In genomic region chr11:83292709-83293435, GRCh38 we compare ENCODE assay signal across 8 cellular contexts. TPM values are rescaled to one million over a fixed set of nuclear protein-coding genes. Genes with fewer than 3 reads are reported as not detected.
DNase-seq lines count a peak whose midpoint lies in the region; ATAC-seq, FAIRE-seq and TF ChIP-seq lines count a peak whose summit lies in the region.

No MANE protein-coding gene starts in this region.

- peak; percentile 67 for DNase-seq in EL
- DNase-seq in astrocyte (ENCODE audit: low read depth): peak; percentile 57
- peak; percentile 61 for DNase-seq in iPS DF 19.7 (ENCODE audit: low read depth, low spot score)
- DNase-seq in NCI-H2029 treated with DMSO at 0.1 percent for 48 hours (lab: John Stamatoyannopoulos, UW): no peak

- no peaks in the 10 kb centered on the region for H3K27me3 Mint-ChIP-seq in astrocyte (ENCODE audit: low read depth, unreplicated experiment)

- H3K79me2 ChIP-seq in OCI-LY1 (ENCODE audit: insufficient read depth, low read length): no peaks in the 10 kb centered on the region
- H3K79me2 ChIP-seq in astrocyte (ENCODE audit: insufficient read depth, low read length): no peaks in the 10 kb centered on the region

- ATAC-seq in GM19452 (IDR thresholded peaks at IDR 0.05; ENCODE audit: unreplicated experiment): peak; percentile 54
- ATAC-seq in HG03571 (IDR thresholded peaks at IDR 0.05; ENCODE audit: unreplicated experiment): peak; percentile 66

- H2AFZ ChIP-seq in OCI-LY1 (ENCODE audit: low read length): no peak overlapping the region
- H2AFZ ChIP-seq in astrocyte (ENCODE audit: low read depth, low read length): peak overlapping the region; percentile 61

- H3K27me3 ChIP-seq in OCI-LY1 (ENCODE audit: insufficient read depth, low read length) (no peaks in the 10 kb centered on the region), astrocyte (ENCODE audit: insufficient read depth, low read length) (no peaks in the 10 kb centered on the region), skeletal muscle satellite cell (ENCODE audit: control insufficient read depth, insufficient read depth, low read length) (peaks cover 25% of the 10 kb centered on the region)

- H3K9me2 ChIP-seq in OCI-LY1 (ENCODE audit: low read depth, low read length): no peaks in the 10 kb centered on the region

- H3K4me3 Mint-ChIP-seq in astrocyte (ENCODE audit: unreplicated experiment): no peak overlapping the region

- H3K27ac ChIP-seq in OCI-LY1 (ENCODE audit: low read depth, low read length, poor library complexity, severe bottlenecking) (no peak overlapping the region), astrocyte (ENCODE audit: low read depth, low read length) (no peak overlapping the region)

- no peaks in the 10 kb centered on the region for H3K9me3 Mint-ChIP-seq in astrocyte (ENCODE audit: unreplicated experiment)

- H3K4me1 Mint-ChIP-seq in astrocyte (ENCODE audit: low read depth, unreplicated experiment): no peaks in the 10 kb centered on the region

- H3K4me3 ChIP-seq in OCI-LY1 (ENCODE audit: low read depth, low read length, poor library complexity, severe bottlenecking) (peak overlapping the region; percentile 14), astrocyte (ENCODE audit: insufficient read depth, low read depth, low read length) (no peak overlapping the region), skeletal muscle satellite cell (ENCODE audit: low read length) (peak overlapping the region; percentile 53)

- H3K36me3 Mint-ChIP-seq in astrocyte (ENCODE audit: low read depth, unreplicated experiment): no peaks in the 10 kb centered on the region

- H3K9me3 ChIP-seq in OCI-LY1 (ENCODE audit: low read length) (no peaks in the 10 kb centered on the region), astrocyte (ENCODE audit: insufficient read depth, low read depth, low read length) (no peaks in the 10 kb centered on the region), skeletal muscle satellite cell (replicated peaks; ENCODE audit: low read length) (no peaks in the 10 kb centered on the region)

- H3K4me1 ChIP-seq in OCI-LY1 (ENCODE audit: insufficient read depth, low read length, severe bottlenecking) (peaks cover 21% of the 10 kb centered on the region), astrocyte (ENCODE audit: insufficient read depth, low read length) (no peaks in the 10 kb centered on the region), skeletal muscle satellite cell (ENCODE audit: control insufficient read depth, insufficient read depth, low read length) (peaks cover 2% of the 10 kb centered on the region)

- H3K27ac Mint-ChIP-seq in astrocyte (ENCODE audit: unreplicated experiment): no peak overlapping the region

- peak; percentile 43 for FAIRE-seq in astrocyte (lab: Jason Lieb, UNC)

- TF ChIP-seq CTCF in OCI-LY1 (IDR thresholded peaks at IDR 0.05; ENCODE audit: low read length) (peak; percentile 71), astrocyte (IDR thresholded peaks at IDR 0.05; ENCODE audit: insufficient read depth, low read depth, low read length) (peak; percentile 83)

- no peaks in the 10 kb centered on the region for H3F3A ChIP-seq in OCI-LY1 (ENCODE audit: insufficient read depth, low read length)

- H3K4me2 ChIP-seq in OCI-LY1 (ENCODE audit: low read length) (peak overlapping the region; percentile 57; the same call in 1 of the 2 replicates), astrocyte (ENCODE audit: low read length) (peak overlapping the region; percentile 73), skeletal muscle satellite cell (ENCODE audit: low read length) (peak overlapping the region; percentile 79)

- H4K20me1 ChIP-seq in OCI-LY1 (ENCODE audit: insufficient read depth, low read length) (no peaks in the 10 kb centered on the region), astrocyte (ENCODE audit: insufficient read depth, low read length) (no peaks in the 10 kb centered on the region)

- no peaks in the 10 kb centered on the region for H3K36me3 ChIP-seq in OCI-LY1 (ENCODE audit: insufficient read depth, low read length)
- H3K36me3 ChIP-seq in astrocyte (ENCODE audit: insufficient read depth, low read length): no peaks in the 10 kb centered on the region
- no peaks in the 10 kb centered on the region for H3K36me3 ChIP-seq in skeletal muscle satellite cell (ENCODE audit: insufficient read depth, low read length)

- no peak overlapping the region for H3K9ac ChIP-seq in OCI-LY1 (ENCODE audit: low read length)
- H3K9ac ChIP-seq in astrocyte (ENCODE audit: low read length): peak overlapping the region; percentile 32
- H3K9ac ChIP-seq in skeletal muscle satellite cell (ENCODE audit: low read depth, low read length): no peak overlapping the region

RNA-seq across cellular contexts. Expression of gene CCDC90B, which starts 6.7 kb away (rescaled TPM):
- 67.5 and 68.0 TPM in 2 replicates for total RNA-seq in astrocyte
- total RNA-seq in skeletal muscle satellite cell (2012; rRNA removed): 47.0 and 57.0 TPM in 2 replicates
